19 cellular contexts compared by ENCODE assay signal in the genomic region with DNA sequence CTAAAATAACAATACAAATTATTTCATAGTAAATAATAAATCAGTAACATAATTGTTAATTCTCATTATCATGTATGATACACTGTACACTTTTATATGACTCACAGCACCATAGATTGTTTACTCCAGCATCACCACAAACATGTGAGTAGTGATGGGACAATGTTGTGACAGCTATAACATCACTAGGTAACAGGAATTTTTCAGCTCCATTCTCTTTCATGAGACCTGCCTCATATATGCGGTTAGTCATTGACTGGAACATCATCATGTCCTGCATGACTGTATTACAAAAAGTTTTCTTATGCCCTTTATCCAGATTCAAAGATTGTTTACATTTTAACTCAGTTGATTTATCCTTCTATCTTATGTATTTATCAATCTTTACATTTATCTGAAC.
DNase-seq lines count a peak whose midpoint lies in the region.
"Had no signal": no experiment of that assay in that cellular context is flagged by ENCODE, and none has a peak within 500 bp of the region (broad histone marks: within the 10 kb centered on the region; RNA-seq: fewer than 3 reads in every experiment).

No MANE protein-coding gene starts in this region.

- DNase-seq in H4 (ENCODE audit: low spot score) (peak; percentile 19), M059J (ENCODE audit: low read depth) (peak; percentile 8), amniotic epithelial cell (ENCODE audit: low read depth) (peak; percentile 10), kidney tubule cell (ENCODE audit: low spot score) (peak; percentile 22), NCI-H345 (lab: John Stamatoyannopoulos, UW) (no peak), NCI-H2196 treated with DMSO at 0.1 percent for 48 hours (lab: John Stamatoyannopoulos, UW; ENCODE audit: unreplicated experiment) (no peak), SW 1271 (lab: John Stamatoyannopoulos, UW) (no peak)
- DNase-seq: AML-193; CD4-positive, alpha-beta T cell; DMS79; EL; GF-D8; Karpas-422; MG63; NCI-H1105 treated with DMSO at 0.1 percent for 48 hours; NCI-H2029; NCI-H524; NCI-H748 treated with DMSO at 0.1 percent for 48 hours; T-cell had no signal

Comparison
In these comparisons a context has a peak if more than half of its experiments do, and no peak if none do; other contexts are left out.
1. DNase-seq: peak in H4 (single experiment), M059J (single experiment), amniotic epithelial cell (single experiment) and kidney tubule cell (single experiment); none in NCI-H345 (single experiment), NCI-H2196 treated with DMSO at 0.1 percent for 48 hours (single experiment) and SW 1271 (0 of 2).